ENCODE assay signal across 1 cellular context in genomic region chr10:103822052-103822716, GRCh38.
TF ChIP-seq lines count a peak whose summit lies in the region.

No MANE protein-coding gene starts in this region.

TF ChIP-seq in IMR-90, 13 proteins besides CTCF, POLR2A, EP300 and RAD21 (continued from another document):
- TF ChIP-seq, protein P1, sequence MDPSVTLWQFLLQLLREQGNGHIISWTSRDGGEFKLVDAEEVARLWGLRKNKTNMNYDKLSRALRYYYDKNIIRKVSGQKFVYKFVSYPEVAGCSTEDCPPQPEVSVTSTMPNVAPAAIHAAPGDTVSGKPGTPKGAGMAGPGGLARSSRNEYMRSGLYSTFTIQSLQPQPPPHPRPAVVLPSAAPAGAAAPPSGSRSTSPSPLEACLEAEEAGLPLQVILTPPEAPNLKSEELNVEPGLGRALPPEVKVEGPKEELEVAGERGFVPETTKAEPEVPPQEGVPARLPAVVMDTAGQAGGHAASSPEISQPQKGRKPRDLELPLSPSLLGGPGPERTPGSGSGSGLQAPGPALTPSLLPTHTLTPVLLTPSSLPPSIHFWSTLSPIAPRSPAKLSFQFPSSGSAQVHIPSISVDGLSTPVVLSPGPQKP (IDR thresholded peaks at IDR 0.05; ENCODE audit: borderline replicate concordance, low read depth, low read length), result no peak
